In the genomic region with DNA sequence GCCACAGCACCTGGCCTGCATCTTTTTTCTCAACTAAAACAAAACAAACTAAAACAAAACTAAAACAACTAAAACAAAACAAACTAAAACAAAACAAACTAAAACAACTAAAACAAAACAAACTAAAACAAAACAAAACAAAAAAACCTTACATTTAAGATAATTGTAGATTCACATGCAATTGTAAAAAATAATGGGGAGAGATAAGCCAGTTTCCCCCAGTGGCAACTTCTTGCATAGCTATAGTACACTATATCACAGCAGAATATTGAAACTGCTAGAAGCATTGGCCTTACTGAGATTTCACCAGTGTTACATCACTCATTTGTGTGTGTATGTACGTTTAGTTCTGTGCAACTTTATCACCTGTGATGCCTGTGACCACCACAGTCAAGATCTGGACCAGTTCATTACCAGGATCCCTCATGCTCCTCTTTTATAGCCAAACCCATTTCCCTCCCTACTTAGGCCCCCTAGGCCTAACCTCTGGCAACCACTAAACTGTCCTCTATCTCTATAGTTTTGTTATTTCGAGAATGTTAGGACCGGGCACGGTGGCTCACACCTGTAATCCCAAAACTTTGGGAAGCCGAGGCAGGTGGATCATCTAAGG, we compare ENCODE assay signal across 13 cellular contexts. TPM values are rescaled to one million over a fixed set of nuclear protein-coding genes. Genes with fewer than 3 reads are reported as not detected.
DNase-seq lines count a peak whose midpoint lies in the region; ATAC-seq and TF ChIP-seq lines count a peak whose summit lies in the region.
"Had no signal": no experiment of that assay in that cellular context is flagged by ENCODE, and none has a peak within 500 bp of the region (broad histone marks: within the 10 kb centered on the region; RNA-seq: fewer than 3 reads in every experiment).

No MANE protein-coding gene starts in this region.

- TF ChIP-seq CTCF in DND-41 (IDR thresholded peaks at IDR 0.05; ENCODE audit: borderline replicate concordance, extremely low read depth, low read length, poor library complexity, severe bottlenecking) (peak; percentile 44), mesothelial cell of epicardium (IDR thresholded peaks at IDR 0.05; ENCODE audit: unreplicated experiment) (peak; percentile 10)

- peaks cover 12% of the 10 kb centered on the region; the same call in 1 of the 2 replicates for H4K20me1 ChIP-seq in DND-41 (ENCODE audit: insufficient read depth, low read length)

- no peaks in the 10 kb centered on the region for H3K4me1 ChIP-seq in DND-41 (ENCODE audit: insufficient read depth, low read length)
- H3K4me1 ChIP-seq: tibial artery had no signal

- no peak overlapping the region for H3K9ac ChIP-seq in DND-41 (ENCODE audit: low read depth, low read length)

- no peak overlapping the region for H3K4me3 ChIP-seq in DND-41 (ENCODE audit: low read depth in 1 of 2, low read length in 2 of 2)
- H3K4me3 ChIP-seq: tibial artery had no signal

- peaks cover 10% of the 10 kb centered on the region; the same call in 1 of the 2 replicates for H3K36me3 ChIP-seq in DND-41 (ENCODE audit: insufficient read depth, low read length)

- no peaks in the 10 kb centered on the region for H3K4me1 Mint-ChIP-seq in activated T-helper 17 cell treated with anti-CD3 and anti-CD28 coated beads, Interleukin-2, amount 50 U/mL, for 72 hours
- H3K4me1 Mint-ChIP-seq in mesothelial cell of epicardium: peaks cover 16% of the 10 kb centered on the region

- no peak overlapping the region for H3K4me2 ChIP-seq in DND-41 (ENCODE audit: insufficient read depth, low read length)

- H3K4me3 Mint-ChIP-seq in activated T-helper 17 cell treated with anti-CD3 and anti-CD28 coated beads, Interleukin-2, amount 50 U/mL, for 72 hours: no peak overlapping the region
- H3K4me3 Mint-ChIP-seq in mesothelial cell of epicardium: no peak overlapping the region
- H3K4me3 Mint-ChIP-seq: natural killer cell treated with Interleukin-12 subunit alpha and Interleukin-12 subunit beta and Interleukin-15 and Interleukin-18, amount 100 ng/mL, for 72 hours had no signal

- ATAC-seq in DND-41 (ENCODE audit: insufficient read depth, low read depth): peak; percentile 36
- ATAC-seq in HG03175 (IDR thresholded peaks at IDR 0.05; ENCODE audit: unreplicated experiment): peak; percentile 51
- peak; percentile 40 for ATAC-seq in activated T-helper 17 cell treated with anti-CD3 and anti-CD28 coated beads, Interleukin-2, amount 50 U/mL, for 72 hours (replicated peaks)
- ATAC-seq in GM21367 (IDR thresholded peaks at IDR 0.05; ENCODE audit: unreplicated experiment): no peak

- H3K36me3 Mint-ChIP-seq in activated T-helper 17 cell treated with anti-CD3 and anti-CD28 coated beads, Interleukin-2, amount 50 U/mL, for 72 hours (ENCODE audit: low read depth): peaks cover 9% of the 10 kb centered on the region
- peaks cover 2% of the 10 kb centered on the region for H3K36me3 Mint-ChIP-seq in mesothelial cell of epicardium
- H3K36me3 Mint-ChIP-seq: natural killer cell treated with Interleukin-12 subunit alpha and Interleukin-12 subunit beta and Interleukin-15 and Interleukin-18, amount 100 ng/mL, for 72 hours had no signal

- H3K27ac ChIP-seq in DND-41 (ENCODE audit: low read length): no peak overlapping the region
- H3K27ac ChIP-seq: brain microvascular endothelial cell, tibial artery had no signal

- H3K9me3 ChIP-seq in DND-41 (ENCODE audit: insufficient read depth, low read length, severe bottlenecking): no peaks in the 10 kb centered on the region
- H3K9me3 ChIP-seq: tibial artery had no signal

- no peak for DNase-seq in DND-41
- no peak for DNase-seq in mesothelial cell of epicardium (ENCODE audit: low spot score in 2 of 2, unreplicated experiment in 2 of 2)
- DNase-seq in NCI-H1694 (lab: John Stamatoyannopoulos, UW): no peak
- no peak for DNase-seq in GM03348 (ENCODE audit: low spot score)
- DNase-seq: activated CD4-positive, alpha-beta T cell treated with anti-CD3 and anti-CD28 coated beads, Interleukin-2, amount 50 U/mL, for 48 hours; brain microvascular endothelial cell; NCI-H1930; SIG-M5; tibial artery had no signal

- no peak overlapping the region for H3K27ac Mint-ChIP-seq in activated T-helper 17 cell treated with anti-CD3 and anti-CD28 coated beads, Interleukin-2, amount 50 U/mL, for 72 hours
- no peak overlapping the region for H3K27ac Mint-ChIP-seq in mesothelial cell of epicardium

- H3K27me3 ChIP-seq in DND-41 (ENCODE audit: insufficient read depth, low read length, poor library complexity): no peaks in the 10 kb centered on the region
- H3K27me3 ChIP-seq: brain microvascular endothelial cell, tibial artery had no signal

- H3K79me2 ChIP-seq in DND-41 (ENCODE audit: insufficient read depth, low read length): no peaks in the 10 kb centered on the region

- no peak overlapping the region for H2AFZ ChIP-seq in DND-41 (ENCODE audit: low read depth, low read length)

- no peaks in the 10 kb centered on the region for H3K9me3 Mint-ChIP-seq in activated T-helper 17 cell treated with anti-CD3 and anti-CD28 coated beads, Interleukin-2, amount 50 U/mL, for 72 hours
- no peaks in the 10 kb centered on the region for H3K9me3 Mint-ChIP-seq in mesothelial cell of epicardium
- H3K9me3 Mint-ChIP-seq: natural killer cell treated with Interleukin-12 subunit alpha and Interleukin-12 subunit beta and Interleukin-15 and Interleukin-18, amount 100 ng/mL, for 72 hours had no signal

- no peaks in the 10 kb centered on the region for H3K27me3 Mint-ChIP-seq in activated T-helper 17 cell treated with anti-CD3 and anti-CD28 coated beads, Interleukin-2, amount 50 U/mL, for 72 hours
- H3K27me3 Mint-ChIP-seq in mesothelial cell of epicardium (ENCODE audit: low read depth): no peaks in the 10 kb centered on the region
- H3K27me3 Mint-ChIP-seq: natural killer cell treated with Interleukin-12 subunit alpha and Interleukin-12 subunit beta and Interleukin-15 and Interleukin-18, amount 100 ng/mL, for 72 hours had no signal

RNA-seq across cellular contexts. Expression of a gene that starts 9.3 kb away (rescaled TPM):
- not detected for total RNA-seq in activated T-helper 17 cell treated with anti-CD3 and anti-CD28 coated beads, Interleukin-2, amount 50 U/mL, for 72 hours
- total RNA-seq in mesothelial cell of epicardium: not detected in 3 replicates
- total RNA-seq: natural killer cell treated with Interleukin-12 subunit alpha and Interleukin-12 subunit beta and Interleukin-15 and Interleukin-18, amount 100 ng/mL, for 72 hours had no signal

RNA-seq across cellular contexts. Expression of a gene that starts 28.3 kb away (rescaled TPM):
- total RNA-seq in activated T-helper 17 cell treated with anti-CD3 and anti-CD28 coated beads, Interleukin-2, amount 50 U/mL, for 72 hours: 100 to 1,000 TPM; 306 to 483 TPM
- 163 to 169 TPM (median 165 TPM) in 3 replicates for total RNA-seq in mesothelial cell of epicardium

RNA-seq across cellular contexts. Expression of a gene that starts 56.2 kb away (rescaled TPM):
- total RNA-seq in activated T-helper 17 cell treated with anti-CD3 and anti-CD28 coated beads, Interleukin-2, amount 50 U/mL, for 72 hours: 1 to 10 TPM; 2.5 to 2.9 TPM
- total RNA-seq in mesothelial cell of epicardium: 2.7 to 3.4 TPM (median 2.8 TPM) in 3 replicates
